In the genomic region with DNA sequence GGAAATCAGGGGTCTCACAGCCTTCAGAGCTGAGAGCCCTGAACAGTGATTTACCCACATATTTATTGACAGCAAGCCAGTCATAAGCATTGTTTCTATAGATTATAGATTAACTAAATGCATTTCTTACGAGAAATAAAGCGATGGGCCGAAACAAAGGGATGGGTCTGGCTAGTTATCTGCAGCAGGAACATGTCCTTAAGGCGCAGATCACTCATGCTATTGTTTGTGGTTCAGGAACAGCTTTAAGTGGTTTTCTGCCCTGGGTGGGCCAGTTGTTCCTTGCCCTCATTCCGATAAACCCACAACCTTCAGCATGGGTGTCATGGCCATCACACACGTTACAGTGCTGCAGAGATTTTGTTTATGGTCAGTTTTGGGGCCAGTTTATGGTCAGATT, we compare ENCODE assay signal across 31 cellular contexts.
"Had no signal": no experiment of that assay in that cellular context is flagged by ENCODE, and none has a peak within 500 bp of the region (broad histone marks: within the 10 kb centered on the region; RNA-seq: fewer than 3 reads in every experiment).

No MANE protein-coding gene starts in this region.

- H3K36me3 Mint-ChIP-seq: activated naive CD4-positive, alpha-beta T cell treated with anti-CD3 and anti-CD28 coated beads, Interleukin-2, amount 10 ng/mL, durations not matched to agents 7 days and 5 days; activated naive CD4-positive, alpha-beta T cell treated with anti-CD3 and anti-CD28 coated beads, Interleukin-2, amount 50 U/mL, for 72 hours; activated naive CD8-positive, alpha-beta T cell treated with anti-CD3 and anti-CD28 coated beads, Interleukin-2, amount 10 ng/mL, durations not matched to agents 7 days and 5 days had no signal

- H3K9me3 ChIP-seq: ascending aorta, breast epithelium, colonic mucosa, esophagus muscularis mucosa, gastrocnemius medialis, heart left ventricle had no signal

- H3K4me3 Mint-ChIP-seq: activated CD4-positive, alpha-beta memory T cell treated with anti-CD3 and anti-CD28 coated beads, Interleukin-2, amount 10 ng/mL, durations not matched to agents 7 days and 5 days; activated CD4-positive, alpha-beta T cell treated with anti-CD3 and anti-CD28 coated beads, Interleukin-2, amount 10 ng/mL, durations not matched to agents 7 days and 5 days; activated naive CD4-positive, alpha-beta T cell treated with anti-CD3 and anti-CD28 coated beads, Interleukin-2, amount 10 ng/mL, durations not matched to agents 7 days and 5 days; activated naive CD8-positive, alpha-beta T cell treated with anti-CD3 and anti-CD28 coated beads, Interleukin-2, amount 10 ng/mL, durations not matched to agents 7 days and 5 days; activated T-cell treated with anti-CD3 and anti-CD28 coated beads, Interleukin-2, amount 50 U/mL, for 24 hours; activated T-cell treated with anti-CD3 and anti-CD28 coated beads, Interleukin-2, amount 50 U/mL, for 72 hours; brain; WTC11 had no signal

- H3K9me3 Mint-ChIP-seq: activated CD4-positive, alpha-beta memory T cell treated with anti-CD3 and anti-CD28 coated beads, Interleukin-2, amount 10 ng/mL, durations not matched to agents 7 days and 5 days; activated CD4-positive, alpha-beta T cell treated with anti-CD3 and anti-CD28 coated beads, Interleukin-2, amount 10 ng/mL, durations not matched to agents 7 days and 5 days; activated naive CD4-positive, alpha-beta T cell treated with anti-CD3 and anti-CD28 coated beads, Interleukin-2, amount 10 ng/mL, durations not matched to agents 7 days and 5 days; activated naive CD4-positive, alpha-beta T cell treated with anti-CD3 and anti-CD28 coated beads, Interleukin-2, amount 50 U/mL, for 72 hours; activated T-cell treated with anti-CD3 and anti-CD28 coated beads, Interleukin-2, amount 50 U/mL, for 24 hours; activated T-cell treated with anti-CD3 and anti-CD28 coated beads, Interleukin-2, amount 50 U/mL, for 72 hours had no signal

- H3K4me1 ChIP-seq: breast epithelium, colonic mucosa, gastrocnemius medialis had no signal

- H3K4me3 ChIP-seq: ascending aorta, breast epithelium, cardiac muscle cell, colonic mucosa, esophagus muscularis mucosa, gastrocnemius medialis, heart left ventricle had no signal

- H3K4me1 Mint-ChIP-seq: activated CD4-positive, alpha-beta memory T cell treated with anti-CD3 and anti-CD28 coated beads, Interleukin-2, amount 10 ng/mL, durations not matched to agents 7 days and 5 days; activated CD4-positive, alpha-beta T cell treated with anti-CD3 and anti-CD28 coated beads, Interleukin-2, amount 10 ng/mL, durations not matched to agents 7 days and 5 days; activated naive CD4-positive, alpha-beta T cell treated with anti-CD3 and anti-CD28 coated beads, Interleukin-2, amount 10 ng/mL, durations not matched to agents 7 days and 5 days; activated naive CD8-positive, alpha-beta T cell treated with anti-CD3 and anti-CD28 coated beads, Interleukin-2, amount 10 ng/mL, durations not matched to agents 7 days and 5 days had no signal

- DNase-seq: activated CD4-positive, alpha-beta memory T cell treated with anti-CD3 and anti-CD28 coated beads, Interleukin-2, amount 10 ng/mL, durations not matched to agents 7 days and 5 days; activated CD4-positive, alpha-beta T cell treated with anti-CD3 and anti-CD28 coated beads for 1 hour; activated CD4-positive, alpha-beta T cell treated with anti-CD3 and anti-CD28 coated beads for 4 hours; activated CD4-positive, alpha-beta T cell treated with anti-CD3 and anti-CD28 coated beads, Interleukin-2, amount 10 ng/mL, durations not matched to agents 7 days and 5 days; activated CD4-positive, alpha-beta T cell treated with anti-CD3 and anti-CD28 coated beads, Interleukin-2, amount 50 U/mL, for 4 hours; activated CD8-positive, alpha-beta memory T cell treated with anti-CD3 and anti-CD28 coated beads, Interleukin-2, amount 50 U/mL, for 48 hours; activated gamma-delta T cell; activated naive CD4-positive, alpha-beta T cell; activated naive CD4-positive, alpha-beta T cell treated with anti-CD3 and anti-CD28 coated beads, Interleukin-2, amount 10 ng/mL, durations not matched to agents 7 days and 5 days; activated naive CD8-positive, alpha-beta T cell treated with anti-CD3 and anti-CD28 coated beads, Interleukin-2, amount 10 ng/mL, durations not matched to agents 7 days and 5 days; activated T-cell treated with anti-CD3 and anti-CD28 coated beads for 4 hours; activated T-cell treated with anti-CD3 and anti-CD28 coated beads, Interleukin-2, amount 50 U/mL, for 24 hours; activated T-cell treated with anti-CD3 and anti-CD28 coated beads, Interleukin-2, amount 50 U/mL, for 72 hours; central memory CD4-positive, alpha-beta T cell; cerebellar nuclear complex; colonic mucosa; effector CD8-positive, alpha-beta T cell; erythroblast; foreskin keratinocyte; gastrocnemius medialis; glutamatergic neuron; heart left ventricle; T-helper 2 cell had no signal

- H3K27ac ChIP-seq: ascending aorta, breast epithelium, cardiac muscle cell, colonic mucosa, esophagus muscularis mucosa, foreskin keratinocyte, gastrocnemius medialis, heart left ventricle, VCaP had no signal

- H3K27ac Mint-ChIP-seq: activated CD4-positive, alpha-beta memory T cell treated with anti-CD3 and anti-CD28 coated beads, Interleukin-2, amount 10 ng/mL, durations not matched to agents 7 days and 5 days; activated CD4-positive, alpha-beta T cell treated with anti-CD3 and anti-CD28 coated beads, Interleukin-2, amount 10 ng/mL, durations not matched to agents 7 days and 5 days; activated naive CD4-positive, alpha-beta T cell treated with anti-CD3 and anti-CD28 coated beads, Interleukin-2, amount 10 ng/mL, durations not matched to agents 7 days and 5 days; activated naive CD4-positive, alpha-beta T cell treated with anti-CD3 and anti-CD28 coated beads, Interleukin-2, amount 50 U/mL, for 72 hours; activated naive CD8-positive, alpha-beta T cell treated with anti-CD3 and anti-CD28 coated beads, Interleukin-2, amount 10 ng/mL, durations not matched to agents 7 days and 5 days; activated T-cell treated with anti-CD3 and anti-CD28 coated beads, Interleukin-2, amount 50 U/mL, for 24 hours; activated T-cell treated with anti-CD3 and anti-CD28 coated beads, Interleukin-2, amount 50 U/mL, for 72 hours; brain; WTC11 had no signal

- H3K36me3 ChIP-seq: breast epithelium, cardiac muscle cell, colonic mucosa, gastrocnemius medialis had no signal

- H3K27me3 Mint-ChIP-seq: activated CD4-positive, alpha-beta memory T cell treated with anti-CD3 and anti-CD28 coated beads, Interleukin-2, amount 10 ng/mL, durations not matched to agents 7 days and 5 days; activated CD4-positive, alpha-beta T cell treated with anti-CD3 and anti-CD28 coated beads, Interleukin-2, amount 10 ng/mL, durations not matched to agents 7 days and 5 days; activated naive CD4-positive, alpha-beta T cell treated with anti-CD3 and anti-CD28 coated beads, Interleukin-2, amount 10 ng/mL, durations not matched to agents 7 days and 5 days; activated naive CD8-positive, alpha-beta T cell treated with anti-CD3 and anti-CD28 coated beads, Interleukin-2, amount 10 ng/mL, durations not matched to agents 7 days and 5 days; brain had no signal
